7 cellular contexts compared by ENCODE assay signal in the genomic region with DNA sequence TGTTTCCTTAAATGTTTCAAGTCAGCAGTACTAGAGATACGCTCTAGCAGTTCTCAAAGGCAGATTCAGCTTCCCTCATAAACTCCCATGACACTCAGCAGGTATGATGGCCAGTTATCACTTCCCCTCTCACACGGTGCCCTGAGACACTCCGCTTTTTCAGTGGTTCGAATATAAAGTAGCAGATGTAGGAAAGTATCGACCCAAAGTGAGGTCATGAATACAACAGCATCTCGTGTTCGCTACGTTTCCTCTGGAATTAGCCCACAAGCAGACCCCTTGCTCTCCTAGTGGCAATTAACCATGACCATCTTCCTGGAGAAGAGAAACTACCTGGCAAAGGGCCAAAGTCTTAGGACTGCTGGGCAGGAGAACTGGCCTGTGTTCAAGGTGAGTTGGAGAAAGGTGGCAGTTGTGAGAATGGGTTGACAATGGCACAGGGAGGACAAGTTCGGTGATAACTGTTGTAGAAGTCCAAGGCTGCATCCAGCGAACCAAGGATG.
DNase-seq lines count a peak whose midpoint lies in the region; ATAC-seq and TF ChIP-seq lines count a peak whose summit lies in the region.
"Had no signal": no experiment of that assay in that cellular context is flagged by ENCODE, and none has a peak within 500 bp of the region (broad histone marks: within the 10 kb centered on the region; RNA-seq: fewer than 3 reads in every experiment).

No MANE protein-coding gene starts in this region.

- peaks cover 26% of the 10 kb centered on the region for H3K4me1 Mint-ChIP-seq in nephron

- H3K4me2 ChIP-seq in MM.1S (ENCODE audit: low read depth, low read length) = no peak overlapping the region

- H3K36me3 Mint-ChIP-seq in nephron (ENCODE audit: low read depth) = peaks cover 33% of the 10 kb centered on the region

- H3K4me3 Mint-ChIP-seq in nephron = no peak overlapping the region

- H3K79me2 ChIP-seq in MM.1S (ENCODE audit: low read length) = peaks cover 3% of the 10 kb centered on the region; the same call in 1 of the 2 replicates

- 0 out of 2 replicates have a peak, but pooled peaks cover under 1% of the 10 kb centered on the region for H3F3A ChIP-seq in MM.1S (ENCODE audit: insufficient read depth, low read length)

- intact Hi-C loops in tibial artery (cut with DNase I; ENCODE audit: low total_unique reads) = no loop called here

- no peaks in the 10 kb centered on the region for H4K20me1 ChIP-seq in MM.1S (ENCODE audit: insufficient read depth, low read length)

- H3K27ac ChIP-seq in tibial artery (no peak overlapping the region), MM.1S (ENCODE audit: low read length) (no peak overlapping the region)
- H3K27ac ChIP-seq: prostate gland had no signal

- H3K27me3 ChIP-seq in tibial artery (no peaks in the 10 kb centered on the region), MM.1S (replicated peaks; ENCODE audit: insufficient read depth, low read length) (no peaks in the 10 kb centered on the region)

- H3K9me3 ChIP-seq in tibial artery = no peaks in the 10 kb centered on the region
- H3K9me3 ChIP-seq in MM.1S (replicated peaks; ENCODE audit: insufficient read depth, low read length) = no peaks in the 10 kb centered on the region
- H3K9me3 ChIP-seq: prostate gland had no signal

- H3K4me3 ChIP-seq in tibial artery (no peak overlapping the region), MM.1S (ENCODE audit: low read length) (no peak overlapping the region)
- H3K4me3 ChIP-seq: prostate gland had no signal

- DNase-seq in UCSD-AML1 (lab: John Stamatoyannopoulos, UW; ENCODE audit: unreplicated experiment) (no peak), tibial artery (no peak), MM.1S (no peak)

- no peak overlapping the region for H2AFZ ChIP-seq in MM.1S (ENCODE audit: low read length)

- H3K9me3 Mint-ChIP-seq in nephron = no peaks in the 10 kb centered on the region

- H3K9ac ChIP-seq in MM.1S (ENCODE audit: low read length) = no peak overlapping the region

- no peaks in the 10 kb centered on the region for H3K27me3 Mint-ChIP-seq in nephron (ENCODE audit: low read depth)

- H3K36me3 ChIP-seq in tibial artery = peaks cover 35 to 45% (median 44%) of the 10 kb centered on the region in 3 donors
- peaks cover 10% of the 10 kb centered on the region for H3K36me3 ChIP-seq in MM.1S (replicated peaks; ENCODE audit: insufficient read depth, low read length)

- peak; percentile 54 for ATAC-seq in GM21381 (IDR thresholded peaks at IDR 0.05; ENCODE audit: unreplicated experiment)
- ATAC-seq in HG03571 (IDR thresholded peaks at IDR 0.05; ENCODE audit: unreplicated experiment) = peak; percentile 68

- H3K27ac Mint-ChIP-seq in nephron = peak overlapping the region; percentile 38 to 87 (median 67)

- no peaks in the 10 kb centered on the region for H3K9me2 ChIP-seq in MM.1S (replicated peaks; ENCODE audit: insufficient read depth, low read length)

- TF ChIP-seq CTCF in nephron (IDR thresholded peaks at IDR 0.05; ENCODE audit: unreplicated experiment in 3 of 3) = no peak
- TF ChIP-seq CTCF in tibial artery (IDR thresholded peaks at IDR 0.05) = no peak
- no peak for TF ChIP-seq CTCF in MM.1S (IDR thresholded peaks at IDR 0.05; ENCODE audit: low read length)

- H3K4me1 ChIP-seq in tibial artery (peaks cover 0 to 5% (median 2%) of the 10 kb centered on the region in 4 donors), MM.1S (ENCODE audit: low read length) (no peaks in the 10 kb centered on the region)
- H3K4me1 ChIP-seq: prostate gland had no signal
